In genomic region chr2:69075486-69075885, GRCh38 we compare ENCODE assay signal across 27 cellular contexts.
"Had no signal": no experiment of that assay in that cellular context is flagged by ENCODE, and none has a peak within 500 bp of the region (broad histone marks: within the 10 kb centered on the region; RNA-seq: fewer than 3 reads in every experiment).

No MANE protein-coding gene starts in this region.

- H3K36me3 ChIP-seq: neural progenitor cell, right lobe of liver, transverse colon, uterus had no signal

- ATAC-seq: esophagus mucosa; heart left ventricle; left lobe of liver; naive thymus-derived CD4-positive, alpha-beta T cell; right lobe of liver; stimulated activated effector memory CD8-positive, alpha-beta T cell treated with anti-CD3 and anti-CD28 coated beads, Interleukin-12 subunit alpha, Interleukin-12 subunit beta, amount 100 ng/mL, for 72 hours; upper lobe of right lung had no signal

- H3K4me3 Mint-ChIP-seq: naive thymus-derived CD4-positive, alpha-beta T cell; nephron; neural progenitor cell; stimulated activated effector memory CD8-positive, alpha-beta T cell treated with anti-CD3 and anti-CD28 coated beads, Interleukin-12 subunit alpha, Interleukin-12 subunit beta, amount 100 ng/mL, for 72 hours had no signal

- H3K4me1 Mint-ChIP-seq: naive thymus-derived CD4-positive, alpha-beta T cell; nephron; stimulated activated effector memory CD8-positive, alpha-beta T cell treated with anti-CD3 and anti-CD28 coated beads, Interleukin-12 subunit alpha, Interleukin-12 subunit beta, amount 100 ng/mL, for 72 hours had no signal

- H3K27me3 ChIP-seq: dorsolateral prefrontal cortex, heart left ventricle, hepatocyte, neural progenitor cell, right lobe of liver, stomach, transverse colon, upper lobe of right lung, uterus had no signal

- H3K9me3 ChIP-seq: heart left ventricle, right lobe of liver, stomach, transverse colon, upper lobe of right lung, uterus had no signal

- H3K36me3 Mint-ChIP-seq: naive thymus-derived CD4-positive, alpha-beta T cell; stimulated activated effector memory CD8-positive, alpha-beta T cell treated with anti-CD3 and anti-CD28 coated beads, Interleukin-12 subunit alpha, Interleukin-12 subunit beta, amount 100 ng/mL, for 72 hours had no signal

- H3K27ac Mint-ChIP-seq: naive thymus-derived CD4-positive, alpha-beta T cell; nephron; neural progenitor cell; progenitor cell of endocrine pancreas; stimulated activated effector memory CD8-positive, alpha-beta T cell treated with anti-CD3 and anti-CD28 coated beads, Interleukin-12 subunit alpha, Interleukin-12 subunit beta, amount 100 ng/mL, for 72 hours had no signal

- H3K9me3 Mint-ChIP-seq: naive thymus-derived CD4-positive, alpha-beta T cell; nephron; neural progenitor cell; stimulated activated effector memory CD8-positive, alpha-beta T cell treated with anti-CD3 and anti-CD28 coated beads, Interleukin-12 subunit alpha, Interleukin-12 subunit beta, amount 100 ng/mL, for 72 hours had no signal

- H3K27me3 Mint-ChIP-seq: progenitor cell of endocrine pancreas had no signal

- H3K4me1 ChIP-seq: neural progenitor cell, right lobe of liver, transverse colon, upper lobe of right lung, uterus had no signal

- DNase-seq: dorsolateral prefrontal cortex; effector CD4-positive, alpha-beta T cell; heart left ventricle; kidney; mesenchymal stem cell; midbrain; naive thymus-derived CD4-positive, alpha-beta T cell; right lobe of liver; small intestine; stimulated activated CD4-positive, alpha-beta T cell treated with anti-CD3 and anti-CD28 coated beads, Interleukin-12 subunit alpha, Interleukin-12 subunit beta, amount 100 ng/mL, for 4 hours; stimulated activated CD4-positive, alpha-beta T cell treated with anti-CD3 and anti-CD28 coated beads, Interleukin-2, amount 100 ng/mL, for 24 hours; stimulated activated CD4-positive, alpha-beta T cell treated with anti-CD3 and anti-CD28 coated beads, Interleukin-4, amount 100 ng/mL, for 24 hours; stimulated activated naive CD4-positive, alpha-beta T cell treated with Interleukin-2 at 50 U/mL for 16 hours; stomach; transverse colon; upper lobe of right lung; uterus had no signal

- H3K27ac ChIP-seq: dorsolateral prefrontal cortex, epithelial cell of prostate, hepatocyte, neural progenitor cell, parathyroid adenoma, right lobe of liver, stomach, transverse colon, upper lobe of right lung had no signal

- H3K4me3 ChIP-seq: dorsolateral prefrontal cortex, heart left ventricle, hepatocyte, lung, neural progenitor cell, right lobe of liver, stomach, transverse colon, upper lobe of right lung, uterus had no signal
